35 cellular contexts compared by ENCODE assay signal in genomic region chr4:93053140-93053539, GRCh38.
"Had no signal": no experiment of that assay in that cellular context is flagged by ENCODE, and none has a peak within 500 bp of the region (broad histone marks: within the 10 kb centered on the region; RNA-seq: fewer than 3 reads in every experiment).

No MANE protein-coding gene starts in this region.

- DNase-seq: Kasumi-1, MG63, MM.1S, NCI-H1048, NCI-H1092, NCI-H1092 treated with DMSO at 0.1 percent for 48 hours, NCI-H1105, NCI-H1105 treated with DMSO at 0.1 percent for 48 hours, NCI-H1417, NCI-H1417 treated with DMSO at 0.1 percent for 48 hours, NCI-H1436, NCI-H1436 treated with DMSO at 0.1 percent for 48 hours, NCI-H146, NCI-H1694, NCI-H1694 treated with DMSO at 0.1 percent for 48 hours, NCI-H187, NCI-H187 treated with DMSO at 0.1 percent for 48 hours, NCI-H1930, NCI-H2029, NCI-H2029 treated with DMSO at 0.1 percent for 48 hours, NCI-H2081, NCI-H2081 treated with DMSO at 0.1 percent for 48 hours, NCI-H2107, NCI-H2171, NCI-H2171 treated with DMSO at 0.1 percent for 48 hours, NCI-H2227 treated with DMSO at 0.1 percent for 48 hours, NCI-H226, NCI-H345, NCI-H446, NCI-H446 treated with DMSO at 0.1 percent for 48 hours, NCI-H510A, NCI-H510A treated with DMSO at 0.1 percent for 48 hours, NCI-H524, NCI-H524 treated with DMSO at 0.1 percent for 48 hours, NCI-H526 had no signal

- H3K9me3 ChIP-seq: MG63 had no signal

- H3K27me3 ChIP-seq: MG63 had no signal

- H3K36me3 ChIP-seq: MG63 had no signal

- H3K4me3 ChIP-seq: MG63 had no signal
